In genomic region chr7:129914536-129915272, GRCh38 we compare ENCODE assay signal across 14 cellular contexts. TPM values are rescaled to one million over a fixed set of nuclear protein-coding genes. Genes with fewer than 3 reads are reported as not detected.
DNase-seq lines count a peak whose midpoint lies in the region; ATAC-seq and TF ChIP-seq lines count a peak whose summit lies in the region.
"Had no signal": no experiment of that assay in that cellular context is flagged by ENCODE, and none has a peak within 500 bp of the region (broad histone marks: within the 10 kb centered on the region; RNA-seq: fewer than 3 reads in every experiment).

No MANE protein-coding gene starts in this region.

- H3K9me3 ChIP-seq in endodermal cell (ENCODE audit: control insufficient read depth, low read length): no peaks in the 10 kb centered on the region
- H3K9me3 ChIP-seq in naive thymus-derived CD4-positive, alpha-beta T cell (ENCODE audit: control insufficient read depth in 2 of 3, low read length in 3 of 3): no peaks in the 10 kb centered on the region
- H3K9me3 ChIP-seq: left lung, ovary had no signal

- H3K4me1 Mint-ChIP-seq in endodermal cell: peaks cover 31% of the 10 kb centered on the region
- peaks cover 15 to 92% (median 81%) of the 10 kb centered on the region in 7 donors for H3K4me1 Mint-ChIP-seq in naive thymus-derived CD4-positive, alpha-beta T cell

- intact Hi-C loops in naive thymus-derived CD4-positive, alpha-beta T cell (cut with micrococcal nuclease): loop anchor here in 1 of 2 donors (1.0 kb wide), 1 partner anchor 8 kb away; no protein-coding TSS in a partner anchor

- peak overlapping the region; percentile 37 for H3K27ac Mint-ChIP-seq in endodermal cell
- H3K27ac Mint-ChIP-seq in naive thymus-derived CD4-positive, alpha-beta T cell: peak overlapping the region in 8 of 9 donors; percentile 58 to 86 (median 70)
- H3K27ac Mint-ChIP-seq: activated T-helper 1 cell treated with anti-CD3 and anti-CD28 coated beads, Interleukin-12 subunit alpha, Interleukin-12 subunit beta, Interleukin-2, Interleukin-4 antibody, amounts not matched to agents 30 ng/mL and 10 ng/mL and 1 ng/mL, durations not matched to agents 14 hours and 24 hours and 36 hours had no signal

- POLR2A ChIA-PET in naive thymus-derived CD4-positive, alpha-beta T cell (lab: Charles Lee): interaction anchor here (1.4 kb wide), 1 partner anchor 37 kb away, joined by 3 read pairs; no protein-coding TSS in a partner anchor

- H3K36me3 ChIP-seq in endodermal cell (ENCODE audit: control insufficient read depth, insufficient read depth, low read length): peaks cover 24% of the 10 kb centered on the region
- H3K36me3 ChIP-seq in naive thymus-derived CD4-positive, alpha-beta T cell (ENCODE audit: control insufficient read depth in 2 of 3, insufficient read depth in 3 of 3, low read length in 3 of 3): no peaks in the 10 kb centered on the region
- H3K36me3 ChIP-seq: left lung, ovary had no signal

- no peak for TF ChIP-seq CTCF in endodermal cell (conservative IDR thresholded peaks at IDR 0.05)

- no peaks in the 10 kb centered on the region for H3K27me3 Mint-ChIP-seq in endodermal cell (ENCODE audit: insufficient read depth)
- no peaks in the 10 kb centered on the region for H3K27me3 Mint-ChIP-seq in naive thymus-derived CD4-positive, alpha-beta T cell

- DNase-seq in COLO829 (ENCODE audit: low spot score) (peak; percentile 80), M059J (ENCODE audit: low read depth) (peak; percentile 35), endodermal cell (no peak), EL (no peak)
- DNase-seq in naive thymus-derived CD4-positive, alpha-beta T cell: peak in 3 of 9 donors; percentile 6 to 16 (median 12)
- DNase-seq: Calu3; left lung; NCI-H2227 treated with DMSO at 0.1 percent for 48 hours; ovary; stimulated activated CD4-positive, alpha-beta T cell treated with anti-CD3 and anti-CD28 coated beads, Interleukin-4, amount 100 ng/mL, for 24 hours had no signal

- no peak overlapping the region for H3K9ac ChIP-seq in endodermal cell (ENCODE audit: extremely low read depth, low read length, poor library complexity, severe bottlenecking)

- CTCF ChIA-PET in naive thymus-derived CD4-positive, alpha-beta T cell (lab: Charles Lee): no interaction called here

- H3K4me3 ChIP-seq in endodermal cell (ENCODE audit: low read length): peak overlapping the region; percentile 2
- H3K4me3 ChIP-seq in naive thymus-derived CD4-positive, alpha-beta T cell (ENCODE audit: low read length): no peak overlapping the region
- H3K4me3 ChIP-seq: left lung, ovary had no signal

- no peak overlapping the region for H3K27ac ChIP-seq in endodermal cell (ENCODE audit: low read depth, low read length)
- no peak overlapping the region for H3K27ac ChIP-seq in naive thymus-derived CD4-positive, alpha-beta T cell (ENCODE audit: low read depth, low read length)
- H3K27ac ChIP-seq: left lung, ovary had no signal

- ATAC-seq in naive thymus-derived CD4-positive, alpha-beta T cell: peak; percentile 51
- ATAC-seq in GM18505 (IDR thresholded peaks at IDR 0.05; ENCODE audit: unreplicated experiment) (no peak), GM18861 (IDR thresholded peaks at IDR 0.05; ENCODE audit: unreplicated experiment) (no peak), GM19324 (IDR thresholded peaks at IDR 0.05; ENCODE audit: low FRiP score, unreplicated experiment) (no peak)
- ATAC-seq: left lung had no signal

- H3K9me3 Mint-ChIP-seq in endodermal cell: no peaks in the 10 kb centered on the region
- H3K9me3 Mint-ChIP-seq in naive thymus-derived CD4-positive, alpha-beta T cell: peaks cover 0 to 2% (median 0%) of the 10 kb centered on the region in 11 donors
- H3K9me3 Mint-ChIP-seq: activated T-helper 1 cell treated with anti-CD3 and anti-CD28 coated beads, Interleukin-12 subunit alpha, Interleukin-12 subunit beta, Interleukin-2, Interleukin-4 antibody, amounts not matched to agents 30 ng/mL and 10 ng/mL and 1 ng/mL, durations not matched to agents 14 hours and 24 hours and 36 hours had no signal

- peaks cover 5% of the 10 kb centered on the region for H3K4me1 ChIP-seq in endodermal cell (ENCODE audit: control insufficient read depth, insufficient read depth, low read length)
- peaks cover 15 to 41% of the 10 kb centered on the region in 2 donors for H3K4me1 ChIP-seq in naive thymus-derived CD4-positive, alpha-beta T cell (ENCODE audit: control insufficient read depth in 2 of 2, insufficient read depth in 2 of 2, low read length in 2 of 2)

- WGBS in endodermal cell (ENCODE audit: insufficient coverage in 1 of 2, insufficient read length in 1 of 2), 2 experiments: 83 to 85% methylated on average over 7 to 9 of the region's 9 CpGs

- H3K36me3 Mint-ChIP-seq in endodermal cell (ENCODE audit: low read depth): peaks cover 57% of the 10 kb centered on the region
- peaks cover 0 to 25% (median 17%) of the 10 kb centered on the region in 5 donors for H3K36me3 Mint-ChIP-seq in naive thymus-derived CD4-positive, alpha-beta T cell

- no peak overlapping the region for H3K4me3 Mint-ChIP-seq in endodermal cell
- H3K4me3 Mint-ChIP-seq in naive thymus-derived CD4-positive, alpha-beta T cell: peak overlapping the region in 9 of 10 donors; percentile 52 to 66 (median 59)
- H3K4me3 Mint-ChIP-seq: activated T-helper 1 cell treated with anti-CD3 and anti-CD28 coated beads, Interleukin-12 subunit alpha, Interleukin-12 subunit beta, Interleukin-2, Interleukin-4 antibody, amounts not matched to agents 30 ng/mL and 10 ng/mL and 1 ng/mL, durations not matched to agents 14 hours and 24 hours and 36 hours had no signal

- no peak for TF ChIP-seq POLR2A in GM18505 (IDR thresholded peaks at IDR 0.05; ENCODE audit: borderline replicate concordance, extremely low read depth, insufficient read depth, insufficient read length)

- no peaks in the 10 kb centered on the region for H3K27me3 ChIP-seq in endodermal cell (ENCODE audit: control insufficient read depth, insufficient read depth, low read length, poor library complexity, severe bottlenecking)
- no peaks in the 10 kb centered on the region for H3K27me3 ChIP-seq in naive thymus-derived CD4-positive, alpha-beta T cell (ENCODE audit: control insufficient read depth in 2 of 2, insufficient read depth in 2 of 2, low read length in 2 of 2)
- H3K27me3 ChIP-seq: left lung, ovary had no signal

RNA-seq across cellular contexts. Expression of gene UBE2H, which starts 38.1 kb away (rescaled TPM):
- total RNA-seq in M059J (2014; rRNA removed; shearing (Covaris generic)): 60.5 and 98.3 TPM in 2 replicates
- total RNA-seq in endodermal cell: 10 to 100 TPM; 74.5 to 74.7 TPM
- polyA plus RNA-seq in endodermal cell (2013, experiment 1 of 2): 69.7 TPM
- polyA plus RNA-seq in endodermal cell (2013, experiment 2 of 2): 65.7 TPM
- 10 to 100 TPM; 32.0 to 69.2 (median 49.1) TPM for total RNA-seq in naive thymus-derived CD4-positive, alpha-beta T cell
- polyA plus RNA-seq in naive thymus-derived CD4-positive, alpha-beta T cell: 10 to 100 TPM; 40.3 to 53.9 TPM

Comparison
In these comparisons a context has a peak if more than half of its experiments do, and no peak if none do; other contexts are left out.
1. DNase-seq: peak in COLO829 (single experiment) and M059J (single experiment); none in endodermal cell (single experiment) and EL (single experiment).